13 cellular contexts compared by ENCODE assay signal in the genomic region with DNA sequence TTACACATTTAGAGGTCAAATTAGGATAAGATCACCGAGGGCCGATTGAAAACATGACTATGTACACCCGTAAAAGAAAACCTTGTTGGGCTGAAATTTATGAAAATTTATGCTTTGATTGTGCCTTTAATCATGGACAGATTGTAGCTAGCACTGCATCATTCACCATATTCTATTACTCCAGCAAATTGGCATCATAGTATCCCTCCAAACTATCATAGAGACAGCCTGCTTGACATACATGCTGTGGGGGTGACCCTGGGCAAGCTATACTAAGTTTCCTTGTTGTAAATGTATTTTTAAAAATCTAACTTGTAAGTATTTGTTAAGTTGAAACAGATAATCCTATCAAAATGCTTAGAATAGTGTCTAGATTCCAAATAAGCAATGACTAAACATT.
DNase-seq lines count a peak whose midpoint lies in the region; ATAC-seq and TF ChIP-seq lines count a peak whose summit lies in the region.
"Had no signal": no experiment of that assay in that cellular context is flagged by ENCODE, and none has a peak within 500 bp of the region (broad histone marks: within the 10 kb centered on the region; RNA-seq: fewer than 3 reads in every experiment).

No MANE protein-coding gene starts in this region.

- H2AFZ ChIP-seq in IMR-90 (replicated peaks; ENCODE audit: low read length, poor library complexity) (no peak overlapping the region), neural progenitor cell (replicated peaks) (no peak overlapping the region)

- no peaks in the 10 kb centered on the region for H3K36me3 ChIP-seq in CD8-positive, alpha-beta memory T cell (ENCODE audit: insufficient read depth, low read length)
- H3K36me3 ChIP-seq in IMR-90 (ENCODE audit: control insufficient read depth, insufficient read depth, low read length) = no peaks in the 10 kb centered on the region
- no peaks in the 10 kb centered on the region for H3K36me3 ChIP-seq in neural progenitor cell
- H3K36me3 ChIP-seq: colonic mucosa had no signal

- H4K20me1 ChIP-seq in IMR-90 (ENCODE audit: insufficient read depth, low read length) (no peaks in the 10 kb centered on the region), neural progenitor cell (ENCODE audit: low read depth) (no peaks in the 10 kb centered on the region)

- ATAC-seq in IMR-90 (ENCODE audit: low read depth) (no peak), HG02938 (IDR thresholded peaks at IDR 0.05; ENCODE audit: unreplicated experiment) (no peak), GM18873 (IDR thresholded peaks at IDR 0.05; ENCODE audit: low FRiP score, unreplicated experiment) (no peak), HG02981 (IDR thresholded peaks at IDR 0.05; ENCODE audit: unreplicated experiment) (no peak)

- H3K4me3 ChIP-seq in CD8-positive, alpha-beta memory T cell (ENCODE audit: low read length) = no peak overlapping the region
- H3K4me3 ChIP-seq in IMR-90 (ENCODE audit: insufficient read depth, low read depth, low read length) (no peak overlapping the region), neural progenitor cell (no peak overlapping the region)
- H3K4me3 ChIP-seq: colonic mucosa had no signal

- peaks cover 0 to 8% (median 0%) of the 10 kb centered on the region in 3 donors for H3K36me3 Mint-ChIP-seq in CD8-positive, alpha-beta memory T cell
- H3K36me3 Mint-ChIP-seq in activated naive CD8-positive, alpha-beta T cell treated with anti-CD3 and anti-CD28 coated beads for 36 hours = no peaks in the 10 kb centered on the region
- no peaks in the 10 kb centered on the region for H3K36me3 Mint-ChIP-seq in neural progenitor cell

- H4K8ac ChIP-seq in IMR-90 (ENCODE audit: low read depth in 2 of 2, low read length in 2 of 2) = no peak overlapping the region

- no peaks in the 10 kb centered on the region for H3K27me3 ChIP-seq in CD8-positive, alpha-beta memory T cell (ENCODE audit: insufficient read depth, low read length, poor library complexity, severe bottlenecking)
- no peaks in the 10 kb centered on the region for H3K27me3 ChIP-seq in IMR-90 (ENCODE audit: control insufficient read depth, insufficient read depth, low read length)
- no peaks in the 10 kb centered on the region for H3K27me3 ChIP-seq in neural progenitor cell
- H3K27me3 ChIP-seq: colonic mucosa, testis had no signal

- H2BK15ac ChIP-seq in IMR-90 (ENCODE audit: low read depth, low read length) = no peak overlapping the region; the same call in 2 of the 3 replicates

- peaks cover 47% of the 10 kb centered on the region for H3F3A ChIP-seq in neural progenitor cell (ENCODE audit: low read depth)

- H3K4me1 ChIP-seq in CD8-positive, alpha-beta memory T cell (ENCODE audit: insufficient read depth, low read length) = peaks cover 28% of the 10 kb centered on the region
- H3K4me1 ChIP-seq in IMR-90 (ENCODE audit: control insufficient read depth, insufficient read depth, low read length) (no peaks in the 10 kb centered on the region; the same call in 1 of the 2 replicates), neural progenitor cell (peaks cover 34% of the 10 kb centered on the region)
- H3K4me1 ChIP-seq: colonic mucosa, testis had no signal

- H2BK120ac ChIP-seq in IMR-90 (ENCODE audit: low read depth, low read length) = peak overlapping the region; percentile 46; the same call in 1 of the 2 replicates

- no peak overlapping the region for H3K18ac ChIP-seq in IMR-90 (ENCODE audit: low read depth, low read length)

- H3K9ac ChIP-seq in IMR-90 (ENCODE audit: low read depth, low read length) (no peak overlapping the region), neural progenitor cell (no peak overlapping the region)

- H3K4me2 ChIP-seq in IMR-90 (ENCODE audit: low read depth, low read length) (no peak overlapping the region), neural progenitor cell (no peak overlapping the region)

- no peak overlapping the region for H4K91ac ChIP-seq in IMR-90 (ENCODE audit: insufficient read depth, low read depth, low read length)

- CTCF ChIA-PET in CD8-positive, alpha-beta memory T cell (lab: Charles Lee) = interaction anchor here (1.9 to 5.1 kb wide), 7 partner anchors 8 to 146 kb away, joined by 6 to 67 read pairs (median 14); a partner anchor contains a TSS
- CTCF ChIA-PET in IMR-90 (lab: Yijun Ruan, JAX) = no interaction called here

- H3K56ac ChIP-seq in IMR-90 (ENCODE audit: extremely low read depth, insufficient read depth, low read length) = no peak overlapping the region

- intact Hi-C loops in IMR-90 (cut with micrococcal nuclease) = no loop called here

- H4K5ac ChIP-seq in IMR-90 (ENCODE audit: low read depth, low read length) = no peak overlapping the region

- H3K79me1 ChIP-seq in IMR-90 (ENCODE audit: low read depth in 1 of 2, low read length in 2 of 2) = no peaks in the 10 kb centered on the region

- peaks cover 25 to 41% (median 36%) of the 10 kb centered on the region in 3 donors for H3K4me1 Mint-ChIP-seq in CD8-positive, alpha-beta memory T cell
- H3K4me1 Mint-ChIP-seq in activated naive CD8-positive, alpha-beta T cell treated with anti-CD3 and anti-CD28 coated beads for 36 hours = peaks cover 30% of the 10 kb centered on the region
- peaks cover 46% of the 10 kb centered on the region for H3K4me1 Mint-ChIP-seq in neural progenitor cell

- H2BK20ac ChIP-seq in IMR-90 (ENCODE audit: low read depth, low read length) = no peak overlapping the region

- peak overlapping the region; percentile 95 for H3K27ac ChIP-seq in CD8-positive, alpha-beta memory T cell (ENCODE audit: low read depth, low read length)
- H3K27ac ChIP-seq in IMR-90 (ENCODE audit: insufficient read depth, low read length) (no peak overlapping the region), neural progenitor cell (peak overlapping the region; percentile 13)

- H3K23ac ChIP-seq in IMR-90 (ENCODE audit: low read depth, low read length) = no peak overlapping the region

- H2AK5ac ChIP-seq in IMR-90 (ENCODE audit: low read depth, low read length) = no peak overlapping the region

- BruUV-seq in IMR-90 (replicated peaks; lab: Mats Ljungman, UMichigan) = no TSS peak

- H3K9me3 Mint-ChIP-seq in CD8-positive, alpha-beta memory T cell = peaks cover 0 to 3% (median 0%) of the 10 kb centered on the region in 5 donors
- no peaks in the 10 kb centered on the region for H3K9me3 Mint-ChIP-seq in activated naive CD8-positive, alpha-beta T cell treated with anti-CD3 and anti-CD28 coated beads for 36 hours
- no peaks in the 10 kb centered on the region for H3K9me3 Mint-ChIP-seq in neural progenitor cell

- in situ Hi-C loops in IMR-90 (cut with MboI; ENCODE audit: low sequenced_read_pairs) = loop anchor here (25.0 kb wide), 1 partner anchor 947 kb away; a partner anchor contains a TSS

- TF ChIP-seq RAD21 in IMR-90 (IDR thresholded peaks at IDR 0.05; ENCODE audit: low read length) = no peak

- H2BK5ac ChIP-seq in IMR-90 (ENCODE audit: low read depth, low read length, poor library complexity, severe bottlenecking) = no peak overlapping the region

- dilution Hi-C loops in IMR-90 (cut with HindIII; ENCODE audit: low sequenced_read_pairs, unreplicated experiment) = no loop called here

- H3K4me3 Mint-ChIP-seq in CD8-positive, alpha-beta memory T cell = peak overlapping the region in 1 of 7 donors; percentile 32
- no peak overlapping the region for H3K4me3 Mint-ChIP-seq in activated naive CD8-positive, alpha-beta T cell treated with anti-CD3 and anti-CD28 coated beads for 36 hours
- peak overlapping the region; percentile 67 for H3K4me3 Mint-ChIP-seq in neural progenitor cell

- H3K79me2 ChIP-seq in neural progenitor cell (ENCODE audit: low read depth) = peaks cover 15% of the 10 kb centered on the region

- no peaks in the 10 kb centered on the region for H3K9me3 ChIP-seq in CD8-positive, alpha-beta memory T cell (ENCODE audit: low read length)
- no peaks in the 10 kb centered on the region for H3K9me3 ChIP-seq in IMR-90 (ENCODE audit: control insufficient read depth, insufficient read depth, low read length)
- H3K9me3 ChIP-seq in neural progenitor cell (ENCODE audit: low read depth) = no peaks in the 10 kb centered on the region
- H3K9me3 ChIP-seq: colonic mucosa, testis had no signal

- 0 out of 2 replicates have a peak, but pooled peaks cover 3% of the 10 kb centered on the region for H3K9me1 ChIP-seq in IMR-90 (ENCODE audit: insufficient read depth, low read length)

- H3K14ac ChIP-seq in IMR-90 (replicated peaks; ENCODE audit: low read depth, low read length) = no peak overlapping the region

- no peak for TF ChIP-seq POLR2A in IMR-90 (IDR thresholded peaks at IDR 0.05; ENCODE audit: low read depth, low read length)

- peaks cover 0 to 3% of the 10 kb centered on the region in 2 donors for H3K27me3 Mint-ChIP-seq in CD8-positive, alpha-beta memory T cell
- H3K27me3 Mint-ChIP-seq in activated naive CD8-positive, alpha-beta T cell treated with anti-CD3 and anti-CD28 coated beads for 36 hours = peaks cover 3% of the 10 kb centered on the region
- peaks cover 5% of the 10 kb centered on the region for H3K27me3 Mint-ChIP-seq in neural progenitor cell (ENCODE audit: insufficient read depth, low read depth)

- H3K4ac ChIP-seq in IMR-90 (ENCODE audit: low read depth, low read length) = no peak overlapping the region

- DNase-seq in CD8-positive, alpha-beta memory T cell = no peak
- DNase-seq in IMR-90 = no peak
- DNase-seq in activated naive CD8-positive, alpha-beta T cell treated with anti-CD3 and anti-CD28 coated beads for 36 hours = no peak
- no peak for DNase-seq in neural progenitor cell (ENCODE audit: low spot score)
- DNase-seq: activated CD4-positive, CD25-positive, alpha-beta regulatory T cell; activated gamma-delta T cell treated with Interleukin-2 at 50 U/mL for 16 hours; colonic mucosa; NCI-H1436 treated with DMSO at 0.1 percent for 48 hours; right cardiac atrium; testis had no signal

- no peak overlapping the region for H2AK9ac ChIP-seq in IMR-90 (replicated peaks; ENCODE audit: low read depth, low read length, poor library complexity)

- TF ChIP-seq CTCF in IMR-90 (conservative IDR thresholded peaks at IDR 0.05; ENCODE audit: low read depth, low read length) (no peak), neural progenitor cell (IDR thresholded peaks at IDR 0.05) (no peak)

- POLR2A ChIA-PET in CD8-positive, alpha-beta memory T cell (lab: Charles Lee) = interaction anchor here (0.6 to 5.5 kb wide), 11 partner anchors 8 to 87 kb away, joined by 3 to 201 read pairs (median 30); a partner anchor contains a TSS
- POLR2A ChIA-PET in IMR-90 (lab: Charles Lee; ENCODE audit: unreplicated experiment) = no interaction called here

- no CpG with 5 or more reads among the region's 3 CpGs for WGBS in IMR-90 (ENCODE audit: extremely low coverage in 2 of 2, insufficient read length in 1 of 2), 2 experiments

- peak overlapping the region in 5 of 8 donors; percentile 79 to 98 (median 97) for H3K27ac Mint-ChIP-seq in CD8-positive, alpha-beta memory T cell
- peak overlapping the region; percentile 96 for H3K27ac Mint-ChIP-seq in activated naive CD8-positive, alpha-beta T cell treated with anti-CD3 and anti-CD28 coated beads for 36 hours
- peak overlapping the region; percentile 85 for H3K27ac Mint-ChIP-seq in neural progenitor cell

TF ChIP-seq in IMR-90, 13 proteins besides CTCF, POLR2A, EP300 and RAD21 (continues in another document):
- TF ChIP-seq MAZ (IDR thresholded peaks at IDR 0.05; ENCODE audit: borderline replicate concordance, low read depth, low read length) (no peak), FOS (IDR thresholded peaks at IDR 0.05; ENCODE audit: low read depth, low read length) (no peak), BHLHE40 (IDR thresholded peaks at IDR 0.05; ENCODE audit: low read depth, low read length) (no peak), CEBPB (IDR thresholded peaks at IDR 0.05; ENCODE audit: low read depth, low read length) (no peak)
